In the genomic region with DNA sequence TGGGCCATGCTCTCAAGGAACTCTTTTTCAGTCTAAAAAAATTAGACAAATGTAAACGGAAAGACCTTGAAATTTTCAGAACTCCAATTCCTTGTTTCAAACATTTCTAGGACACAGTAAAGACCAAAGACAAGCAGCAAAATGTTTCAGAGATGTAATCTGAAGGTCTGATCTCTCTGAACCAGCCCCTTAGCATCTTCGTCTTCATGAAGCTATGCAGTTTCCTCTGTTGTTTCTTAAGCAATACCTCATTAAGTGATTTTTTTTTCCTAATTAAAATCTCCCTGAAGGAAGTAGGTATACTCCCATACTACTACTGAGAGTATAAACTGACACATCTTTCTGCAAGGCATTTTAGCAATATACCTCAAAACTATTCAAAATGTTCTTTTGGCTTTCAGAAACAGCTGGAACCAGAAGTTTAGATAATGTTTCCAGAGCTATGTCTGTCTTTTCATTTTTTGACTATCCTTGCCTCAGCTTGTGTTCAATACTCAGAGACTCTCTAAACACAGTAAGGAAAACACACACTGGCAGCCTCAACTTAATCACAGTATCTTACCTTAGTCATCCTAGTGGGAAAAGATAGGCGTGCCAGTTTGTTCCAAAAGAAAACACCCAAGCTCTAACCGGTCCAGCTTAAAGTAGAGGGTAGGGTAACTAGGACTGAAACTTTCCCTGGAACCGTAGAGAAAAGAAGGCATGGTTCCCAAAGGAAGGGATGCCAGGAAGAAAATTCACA, we compare ENCODE assay signal across 17 cellular contexts. TPM values are rescaled to one million over a fixed set of nuclear protein-coding genes. Genes with fewer than 3 reads are reported as not detected.
DNase-seq lines count a peak whose midpoint lies in the region; ATAC-seq and TF ChIP-seq lines count a peak whose summit lies in the region.
"Had no signal": no experiment of that assay in that cellular context is flagged by ENCODE, and none has a peak within 500 bp of the region (broad histone marks: within the 10 kb centered on the region; RNA-seq: fewer than 3 reads in every experiment).

No MANE protein-coding gene starts in this region.

- BruUV-seq in Panc1 (replicated peaks; lab: Mats Ljungman, UMichigan) = no TSS peak

- H3K27me3 ChIP-seq in Panc1 (ENCODE audit: control insufficient read depth, insufficient read depth, low read length) = no peaks in the 10 kb centered on the region
- no peaks in the 10 kb centered on the region for H3K27me3 ChIP-seq in foreskin keratinocyte
- H3K27me3 ChIP-seq: Peyer's patch had no signal

- H3K4me1 Mint-ChIP-seq in chondrocyte (ENCODE audit: low read depth) = peaks cover 40% of the 10 kb centered on the region
- peaks cover 0 to 7% of the 10 kb centered on the region in 2 donors for H3K4me1 Mint-ChIP-seq in natural killer cell treated with Interleukin-12 subunit alpha and Interleukin-12 subunit beta and Interleukin-15 and Interleukin-18, amount 100 ng/mL, for 72 hours (ENCODE audit: low read depth in 2 of 2)

- H3K27ac Mint-ChIP-seq in chondrocyte (ENCODE audit: unreplicated experiment) = peak overlapping the region; percentile 61
- H3K27ac Mint-ChIP-seq in natural killer cell treated with Interleukin-12 subunit alpha and Interleukin-12 subunit beta and Interleukin-15 and Interleukin-18, amount 100 ng/mL, for 72 hours = no peak overlapping the region
- H3K27ac Mint-ChIP-seq: CD14-positive monocyte had no signal

- POLR2A ChIA-PET in Panc1 (lab: Charles Lee) = interaction anchor here (0.6 to 0.8 kb wide), 2 partner anchors 11 to 924 kb away, joined by 4 read pairs; no protein-coding TSS in a partner anchor

- CTCF ChIA-PET in Panc1 (lab: Charles Lee) = interaction anchor here (0.7 kb wide), 1 partner anchor 39 kb away, joined by 3 read pairs; no protein-coding TSS in a partner anchor

- H3K4me3 Mint-ChIP-seq in chondrocyte (ENCODE audit: unreplicated experiment) = no peak overlapping the region
- no peak overlapping the region for H3K4me3 Mint-ChIP-seq in natural killer cell treated with Interleukin-12 subunit alpha and Interleukin-12 subunit beta and Interleukin-15 and Interleukin-18, amount 100 ng/mL, for 72 hours
- H3K4me3 Mint-ChIP-seq: CD14-positive monocyte had no signal

- H3K36me3 ChIP-seq in Panc1 (ENCODE audit: control insufficient read depth, insufficient read depth, low read length) = no peaks in the 10 kb centered on the region
- H3K36me3 ChIP-seq: Peyer's patch had no signal

- no peaks in the 10 kb centered on the region for H3K27me3 Mint-ChIP-seq in chondrocyte (ENCODE audit: low read depth)
- H3K27me3 Mint-ChIP-seq in natural killer cell treated with Interleukin-12 subunit alpha and Interleukin-12 subunit beta and Interleukin-15 and Interleukin-18, amount 100 ng/mL, for 72 hours = no peaks in the 10 kb centered on the region

- 0 out of 2 replicates have a peak, but pooled peaks have one; percentile 46 for ATAC-seq in Panc1
- ATAC-seq in foreskin keratinocyte = peak; percentile 59
- no peak for ATAC-seq in natural killer cell treated with Interleukin-12 subunit alpha and Interleukin-12 subunit beta and Interleukin-15 and Interleukin-18, amount 100 ng/mL, for 72 hours

- TF ChIP-seq CTCF in Panc1 (IDR thresholded peaks at IDR 0.05) (no peak), chondrocyte (IDR thresholded peaks at IDR 0.05) (no peak), foreskin keratinocyte (conservative IDR thresholded peaks at IDR 0.05) (no peak)

- intact Hi-C loops in Panc1 (cut with micrococcal nuclease; ENCODE audit: unreplicated experiment) = no loop called here

- H3K4me3 ChIP-seq in Panc1 (ENCODE audit: low read depth in 2 of 2, low read length in 2 of 2) = no peak overlapping the region
- H3K4me3 ChIP-seq: Peyer's patch had no signal

- in situ Hi-C loops in Panc1 (cut with HindIII; ENCODE audit: low pct_unique_long_range_greater_than_20kb, low sequenced_read_pairs) = no loop called here

- no peaks in the 10 kb centered on the region for H3K9me3 ChIP-seq in Panc1 (ENCODE audit: control insufficient read depth, insufficient read depth, low read depth, low read length)
- H3K9me3 ChIP-seq: Peyer's patch had no signal

- H3K4me1 ChIP-seq in Panc1 (ENCODE audit: control insufficient read depth, insufficient read depth, low read length) (peaks cover 3% of the 10 kb centered on the region; the same call in 1 of the 2 replicates), foreskin keratinocyte (peaks cover 4% of the 10 kb centered on the region)
- H3K4me1 ChIP-seq: Peyer's patch had no signal

- peak; percentile 60 for DNase-seq in ELR (ENCODE audit: low read depth)
- no peak for DNase-seq in Panc1 (ENCODE audit: low read depth, low spot score)
- no peak for DNase-seq in chondrocyte (ENCODE audit: low spot score)
- DNase-seq in foreskin keratinocyte = peak in 1 of 2 donors; percentile 30
- no peak for DNase-seq in NCI-H510A treated with DMSO at 0.1 percent for 48 hours (lab: John Stamatoyannopoulos, UW)
- no peak for DNase-seq in activated effector memory CD4-positive, alpha-beta T cell treated with Interleukin-2 at 50 U/mL for 16 hours
- DNase-seq in natural killer cell treated with Interleukin-12 subunit alpha and Interleukin-12 subunit beta and Interleukin-15 and Interleukin-18, amount 100 ng/mL, for 72 hours (ENCODE audit: low spot score) = no peak
- no peak for DNase-seq in cerebellum (ENCODE audit: low spot score)
- DNase-seq: COR-L47, NCI-H1048, NCI-H2107, NCI-H446 treated with DMSO at 0.1 percent for 48 hours, NCI-H774, Peyer's patch, SHP77 treated with DMSO at 0.1 percent for 48 hours had no signal

- no peaks in the 10 kb centered on the region for H3K9me3 Mint-ChIP-seq in chondrocyte (ENCODE audit: low read depth)
- no peaks in the 10 kb centered on the region for H3K9me3 Mint-ChIP-seq in natural killer cell treated with Interleukin-12 subunit alpha and Interleukin-12 subunit beta and Interleukin-15 and Interleukin-18, amount 100 ng/mL, for 72 hours

- no peaks in the 10 kb centered on the region for H3K36me3 Mint-ChIP-seq in chondrocyte (ENCODE audit: low read depth)
- H3K36me3 Mint-ChIP-seq in natural killer cell treated with Interleukin-12 subunit alpha and Interleukin-12 subunit beta and Interleukin-15 and Interleukin-18, amount 100 ng/mL, for 72 hours = no peaks in the 10 kb centered on the region

- peak overlapping the region; percentile 18; the same call in 1 of the 2 replicates for H3K27ac ChIP-seq in Panc1 (ENCODE audit: low read length)
- no peak overlapping the region for H3K27ac ChIP-seq in foreskin keratinocyte
- H3K27ac ChIP-seq: Peyer's patch had no signal

RNA-seq across cellular contexts. Expression of gene SBF2, which starts 25.1 kb away (rescaled TPM):
- 65.0 TPM for total RNA-seq in Panc1 (2021; ENCODE audit: unreplicated experiment)
- 30.9 TPM for polyA plus RNA-seq in Panc1 (2012; ENCODE audit: insufficient read length)
- total RNA-seq in chondrocyte = 44.5 to 49.2 TPM (median 47.8 TPM) in 3 replicates
- 21.3 and 22.7 TPM in 2 replicates for total RNA-seq in foreskin keratinocyte
- 5.9 and 7.2 TPM in 2 replicates for polyA plus RNA-seq in foreskin keratinocyte
- total RNA-seq in natural killer cell treated with Interleukin-12 subunit alpha and Interleukin-12 subunit beta and Interleukin-15 and Interleukin-18, amount 100 ng/mL, for 72 hours = 10 to 100 TPM; 15.4 to 20.4 TPM
- 129 TPM for total RNA-seq in cerebellum

RNA-seq across cellular contexts. Expression of gene ADM, which starts 36.0 kb away (rescaled TPM):
- total RNA-seq in Panc1 (2021; ENCODE audit: unreplicated experiment) = 263 TPM
- 316 TPM for polyA plus RNA-seq in Panc1 (2012; ENCODE audit: insufficient read length)
- 33.0 to 53.8 TPM (median 49.2 TPM) in 3 replicates for total RNA-seq in chondrocyte
- 28.7 and 34.1 TPM in 2 replicates for total RNA-seq in foreskin keratinocyte
- 20.8 and 26.6 TPM in 2 replicates for polyA plus RNA-seq in foreskin keratinocyte
- 10 to 100 TPM in 1 of 2 donors, 1 to 10 TPM in 1; 2.3 to 13.0 TPM for total RNA-seq in natural killer cell treated with Interleukin-12 subunit alpha and Interleukin-12 subunit beta and Interleukin-15 and Interleukin-18, amount 100 ng/mL, for 72 hours
- 6.1 TPM for total RNA-seq in cerebellum
- total RNA-seq: HT1080 had no signal

Comparison
In these comparisons a context has a peak if more than half of its experiments do, and no peak if none do; other contexts are left out.
1. ATAC-seq: peak in Panc1 (single experiment) and foreskin keratinocyte (single experiment); none in natural killer cell treated with Interleukin-12 subunit alpha and Interleukin-12 subunit beta and Interleukin-15 and Interleukin-18, amount 100 ng/mL, for 72 hours (0 of 2).